In genomic region chr10:88088441-88089340, GRCh38 we compare ENCODE assay signal across 1 cellular context.
TF ChIP-seq lines count a peak whose summit lies in the region.

No MANE protein-coding gene starts in this region.

TF ChIP-seq in GM23338, 12 proteins besides CTCF, POLR2A, EP300 and RAD21:
- TF ChIP-seq ZNF462 (CRISPR knock-in tag; IDR thresholded peaks at IDR 0.05) = no peak
- TF ChIP-seq, protein P1, sequence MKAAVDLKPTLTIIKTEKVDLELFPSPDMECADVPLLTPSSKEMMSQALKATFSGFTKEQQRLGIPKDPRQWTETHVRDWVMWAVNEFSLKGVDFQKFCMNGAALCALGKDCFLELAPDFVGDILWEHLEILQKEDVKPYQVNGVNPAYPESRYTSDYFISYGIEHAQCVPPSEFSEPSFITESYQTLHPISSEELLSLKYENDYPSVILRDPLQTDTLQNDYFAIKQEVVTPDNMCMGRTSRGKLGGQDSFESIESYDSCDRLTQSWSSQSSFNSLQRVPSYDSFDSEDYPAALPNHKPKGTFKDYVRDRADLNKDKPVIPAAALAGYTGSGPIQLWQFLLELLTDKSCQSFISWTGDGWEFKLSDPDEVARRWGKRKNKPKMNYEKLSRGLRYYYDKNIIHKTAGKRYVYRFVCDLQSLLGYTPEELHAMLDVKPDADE (IDR thresholded peaks at IDR 0.05) = no peak
- TF ChIP-seq NANOG (IDR thresholded peaks at IDR 0.05; ENCODE audit: borderline replicate concordance) = no peak
- TF ChIP-seq STAT1 (IDR thresholded peaks at IDR 0.05; ENCODE audit: unreplicated experiment) = no peak
- TF ChIP-seq, protein P2, sequence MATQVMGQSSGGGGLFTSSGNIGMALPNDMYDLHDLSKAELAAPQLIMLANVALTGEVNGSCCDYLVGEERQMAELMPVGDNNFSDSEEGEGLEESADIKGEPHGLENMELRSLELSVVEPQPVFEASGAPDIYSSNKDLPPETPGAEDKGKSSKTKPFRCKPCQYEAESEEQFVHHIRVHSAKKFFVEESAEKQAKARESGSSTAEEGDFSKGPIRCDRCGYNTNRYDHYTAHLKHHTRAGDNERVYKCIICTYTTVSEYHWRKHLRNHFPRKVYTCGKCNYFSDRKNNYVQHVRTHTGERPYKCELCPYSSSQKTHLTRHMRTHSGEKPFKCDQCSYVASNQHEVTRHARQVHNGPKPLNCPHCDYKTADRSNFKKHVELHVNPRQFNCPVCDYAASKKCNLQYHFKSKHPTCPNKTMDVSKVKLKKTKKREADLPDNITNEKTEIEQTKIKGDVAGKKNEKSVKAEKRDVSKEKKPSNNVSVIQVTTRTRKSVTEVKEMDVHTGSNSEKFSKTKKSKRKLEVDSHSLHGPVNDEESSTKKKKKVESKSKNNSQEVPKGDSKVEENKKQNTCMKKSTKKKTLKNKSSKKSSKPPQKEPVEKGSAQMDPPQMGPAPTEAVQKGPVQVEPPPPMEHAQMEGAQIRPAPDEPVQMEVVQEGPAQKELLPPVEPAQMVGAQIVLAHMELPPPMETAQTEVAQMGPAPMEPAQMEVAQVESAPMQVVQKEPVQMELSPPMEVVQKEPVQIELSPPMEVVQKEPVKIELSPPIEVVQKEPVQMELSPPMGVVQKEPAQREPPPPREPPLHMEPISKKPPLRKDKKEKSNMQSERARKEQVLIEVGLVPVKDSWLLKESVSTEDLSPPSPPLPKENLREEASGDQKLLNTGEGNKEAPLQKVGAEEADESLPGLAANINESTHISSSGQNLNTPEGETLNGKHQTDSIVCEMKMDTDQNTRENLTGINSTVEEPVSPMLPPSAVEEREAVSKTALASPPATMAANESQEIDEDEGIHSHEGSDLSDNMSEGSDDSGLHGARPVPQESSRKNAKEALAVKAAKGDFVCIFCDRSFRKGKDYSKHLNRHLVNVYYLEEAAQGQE (IDR thresholded peaks at IDR 0.05; ENCODE audit: unreplicated experiment) = no peak
- TF ChIP-seq POLR2AphosphoS5 (IDR thresholded peaks at IDR 0.05; ENCODE audit: low read depth) = no peak
- no peak for TF ChIP-seq JUNB (IDR thresholded peaks at IDR 0.05; ENCODE audit: unreplicated experiment)
- no peak for TF ChIP-seq EZH2phosphoT487 (IDR thresholded peaks at IDR 0.05; ENCODE audit: unreplicated experiment)
- no peak for TF ChIP-seq CREB1 (CRISPR knock-in tag; IDR thresholded peaks at IDR 0.05; ENCODE audit: low read depth)
- no peak for TF ChIP-seq EZH2 (IDR thresholded peaks at IDR 0.05; ENCODE audit: low read depth, unreplicated experiment)
- TF ChIP-seq ZNF114 (CRISPR knock-in tag; IDR thresholded peaks at IDR 0.05) = no peak
- TF ChIP-seq ZNF331 (CRISPR knock-in tag; IDR thresholded peaks at IDR 0.05; ENCODE audit: low read depth) = no peak
TF ChIP-seq in GM23338: peak in this region for 0.
